ENCODE assay signal across 8 cellular contexts in genomic region chr17:45149669-45150603, GRCh38. TPM values are rescaled to one million over a fixed set of nuclear protein-coding genes. Genes with fewer than 3 reads are reported as not detected.
DNase-seq lines count a peak whose midpoint lies in the region; ATAC-seq and TF ChIP-seq lines count a peak whose summit lies in the region.

No MANE protein-coding gene starts in this region.

- H3K27ac Mint-ChIP-seq in WTC11, result peak overlapping the region; percentile 90

- peak overlapping the region; percentile 81 for H3K9ac ChIP-seq in Loucy (ENCODE audit: low read depth, low read length, poor library complexity, severe bottlenecking)

- ATAC-seq in WTC11 (no peak), lung (ENCODE audit: insufficient read depth, low FRiP score) (no peak), GM21576 (IDR thresholded peaks at IDR 0.05; ENCODE audit: unreplicated experiment) (no peak)

- H3K27ac ChIP-seq in ectodermal cell (ENCODE audit: insufficient read depth, low read depth, low read length, poor library complexity, severe bottlenecking) (peak overlapping the region; percentile 89), lung (ENCODE audit: low read depth in 1 of 2, low read length in 1 of 2) (peak overlapping the region; percentile 92 to 95)

- peaks cover 6% of the 10 kb centered on the region for H3F3A ChIP-seq in Loucy (ENCODE audit: low read depth)

- TF ChIP-seq CTCF in Loucy (conservative IDR thresholded peaks at IDR 0.05; ENCODE audit: low read length) (no peak), WTC11 (IDR thresholded peaks at IDR 0.05) (no peak), lung (IDR thresholded peaks at IDR 0.05; ENCODE audit: control extremely low read depth, extremely low read depth) (no peak)

- 1% methylated on average over 55 of the region's 56 CpGs for WGBS in ectodermal cell, 2 experiments
- WGBS in lung, 2 donors, result 1 to 2% methylated on average over 56 of the region's 56 CpGs

- no peaks in the 10 kb centered on the region for H3K36me3 ChIP-seq in Loucy (ENCODE audit: insufficient read depth, low read length)
- H3K36me3 ChIP-seq in ectodermal cell (ENCODE audit: control insufficient read depth, insufficient read depth, low read length), result no peaks in the 10 kb centered on the region
- H3K36me3 ChIP-seq in lung (ENCODE audit: control insufficient read depth in 2 of 2, insufficient read depth in 2 of 2, low read length in 2 of 2), result no peaks in the 10 kb centered on the region

- no peak overlapping the region for H2AFZ ChIP-seq in Loucy (ENCODE audit: low read length)

- peaks cover 27% of the 10 kb centered on the region for H3K4me1 ChIP-seq in Loucy (ENCODE audit: insufficient read depth, low read length, poor library complexity, severe bottlenecking)
- peaks cover 11% of the 10 kb centered on the region for H3K4me1 ChIP-seq in ectodermal cell (ENCODE audit: control insufficient read depth, insufficient read depth, low read length)
- peaks cover 2 to 8% of the 10 kb centered on the region in 2 donors for H3K4me1 ChIP-seq in lung (ENCODE audit: control insufficient read depth in 2 of 2, insufficient read depth in 2 of 2, low read length in 2 of 2)

- peaks cover 5% of the 10 kb centered on the region; the same call in 1 of the 2 replicates for H3K27me3 Mint-ChIP-seq in WTC11 (ENCODE audit: low read depth)

- H3K79me2 ChIP-seq in Loucy (ENCODE audit: insufficient read depth, low read length), result peaks cover 47% of the 10 kb centered on the region

- peak overlapping the region; percentile 98 for H3K4me3 Mint-ChIP-seq in WTC11

- peaks cover 30% of the 10 kb centered on the region for H3K4me1 Mint-ChIP-seq in WTC11

- no peaks in the 10 kb centered on the region; the same call in 1 of the 2 replicates for H3K36me3 Mint-ChIP-seq in WTC11

- H3K4me3 ChIP-seq in Loucy (ENCODE audit: low read length, poor library complexity, severe bottlenecking), result peak overlapping the region; percentile 94
- peak overlapping the region; percentile 92 for H3K4me3 ChIP-seq in ectodermal cell (ENCODE audit: insufficient read depth, low read depth, low read length)
- H3K4me3 ChIP-seq in lung, result peak overlapping the region; percentile 80

- H3K9me3 Mint-ChIP-seq in WTC11, result no peaks in the 10 kb centered on the region

- H3K27me3 ChIP-seq in Loucy (ENCODE audit: insufficient read depth, low read length, poor library complexity, severe bottlenecking) (no peaks in the 10 kb centered on the region), ectodermal cell (ENCODE audit: control insufficient read depth, insufficient read depth, low read length, poor library complexity, severe bottlenecking) (no peaks in the 10 kb centered on the region), lung (ENCODE audit: control insufficient read depth, insufficient read depth) (no peaks in the 10 kb centered on the region)

- peak; percentile 78 for DNase-seq in ELR (ENCODE audit: low read depth)
- DNase-seq in WTC11 (ENCODE audit: low spot score), result peak; percentile 48
- DNase-seq in lung (ENCODE audit: low spot score), result peak; percentile 61
- peak; percentile 37 for DNase-seq in stimulated activated naive CD4-positive, alpha-beta T cell treated with Interleukin-2 at 50 U/mL for 16 hours (lab: John Stamatoyannopoulos, UW)
- no peak for DNase-seq in activated gamma-delta T cell treated with Interleukin-2 at 50 U/mL for 16 hours

- peaks cover 35% of the 10 kb centered on the region for H4K20me1 ChIP-seq in Loucy (ENCODE audit: insufficient read depth, low read length, poor library complexity, severe bottlenecking)

- CTCF ChIA-PET in WTC11 (lab: Charles Lee), result interaction anchor here (0.5 to 16.3 kb wide), 30 partner anchors 10 to 1033 kb away, joined by 3 to 531 read pairs (median 5); partner anchors contain the start of genes ACBD4, FMNL1, HEXIM2 and MAP3K14

- H3K9me3 ChIP-seq in Loucy (ENCODE audit: insufficient read depth, low read depth, low read length) (no peaks in the 10 kb centered on the region), ectodermal cell (ENCODE audit: control insufficient read depth, low read length) (no peaks in the 10 kb centered on the region), lung (ENCODE audit: control insufficient read depth in 2 of 2, insufficient read depth in 1 of 2, low read length in 1 of 2) (no peaks in the 10 kb centered on the region)

- peak overlapping the region; percentile 87 for H3K4me2 ChIP-seq in Loucy (ENCODE audit: low read depth, low read length, poor library complexity, severe bottlenecking)

- POLR2A ChIA-PET in WTC11 (lab: Charles Lee), result interaction anchor here (0.5 to 6.1 kb wide), 15 partner anchors 9 to 396 kb away, joined by 3 to 242 read pairs (median 4); partner anchors contain the start of genes ACBD4 and HEXIM2

- H3K9me2 ChIP-seq in Loucy (replicated peaks; ENCODE audit: low read depth, low read length), result no peaks in the 10 kb centered on the region

TF ChIP-seq in WTC11, 78 proteins besides CTCF, POLR2A, EP300 and RAD21:
- TF ChIP-seq NFE2L1 (CRISPR knock-in tag; IDR thresholded peaks at IDR 0.05), result 0 out of 2 replicates have a peak, but pooled peaks have one; percentile 17
- TF ChIP-seq GABPB1 (CRISPR knock-in tag; IDR thresholded peaks at IDR 0.05), result 0 out of 2 replicates have a peak, but pooled peaks have one; percentile 29
- TF ChIP-seq USF1 (CRISPR knock-in tag; IDR thresholded peaks at IDR 0.05), result no peak
- 0 out of 2 replicates have a peak, but pooled peaks have one; percentile 32 for TF ChIP-seq SMAD4 (CRISPR knock-in tag; IDR thresholded peaks at IDR 0.05)
- TF ChIP-seq CREM (CRISPR knock-in tag; IDR thresholded peaks at IDR 0.05), result no peak
- 0 out of 2 replicates have a peak, but pooled peaks have one; percentile 32 for TF ChIP-seq FOXP1 (CRISPR knock-in tag; IDR thresholded peaks at IDR 0.05; ENCODE audit: borderline replicate concordance)
- 0 out of 2 replicates have a peak, but pooled peaks have one; percentile 46 for TF ChIP-seq ZBTB43 (CRISPR knock-in tag; IDR thresholded peaks at IDR 0.05)
- 0 out of 2 replicates have a peak, but pooled peaks have one; percentile 11 for TF ChIP-seq ATF1 (CRISPR knock-in tag; IDR thresholded peaks at IDR 0.05)
- 0 out of 2 replicates have a peak, but pooled peaks have one; percentile 49 for TF ChIP-seq FOXP4 (CRISPR knock-in tag; IDR thresholded peaks at IDR 0.05)
- TF ChIP-seq KAT7 (CRISPR knock-in tag; IDR thresholded peaks at IDR 0.05; ENCODE audit: borderline replicate concordance), result 0 out of 2 replicates have a peak, but pooled peaks have one; percentile 69

RNA-seq across cellular contexts. Expression of gene HEXIM1, which starts 1.7 kb away (rescaled TPM):
- total RNA-seq in WTC11 (2021) (29.6 to 36.9 TPM (median 35.2 TPM) in 3 replicates), lung (10 to 100 TPM; 25.3 to 34.4 TPM)
- 46.6 TPM for polyA plus RNA-seq in ectodermal cell (2013, experiment 1 of 4)
- 45.1 TPM for polyA plus RNA-seq in ectodermal cell (2013, experiment 2 of 4)
- 31.7 TPM for polyA plus RNA-seq in ectodermal cell (2013, experiment 3 of 4)
- polyA plus RNA-seq in ectodermal cell (2013, experiment 4 of 4), result 34.2 TPM
- polyA plus RNA-seq in lung, result 10 to 100 TPM; 14.5 to 18.7 TPM

RNA-seq across cellular contexts. Expression of gene HEXIM2, which starts 11.7 kb away (rescaled TPM):
- total RNA-seq in WTC11 (2021) (11.9 to 16.1 TPM (median 12.2 TPM) in 3 replicates), lung (10 to 100 TPM in 1 of 2 donors, 1 to 10 TPM in 1; 7.6 to 10.6 TPM)
- 14.2 TPM for polyA plus RNA-seq in ectodermal cell (2013, experiment 1 of 4)
- polyA plus RNA-seq in ectodermal cell (2013, experiment 2 of 4), result 14.3 TPM
- 11.9 TPM for polyA plus RNA-seq in ectodermal cell (2013, experiment 3 of 4)
- polyA plus RNA-seq in ectodermal cell (2013, experiment 4 of 4), result 9.7 TPM
- polyA plus RNA-seq in lung, result 1 to 10 TPM; 4.3 to 6.5 TPM

RNA-seq across cellular contexts. Expression of gene ACBD4, which starts 14.4 kb away (rescaled TPM):
- 12.7 to 21.0 TPM (median 21.0 TPM) in 3 replicates for total RNA-seq in WTC11 (2021)
- 13.0 TPM for polyA plus RNA-seq in ectodermal cell (2013, experiment 1 of 4)
- polyA plus RNA-seq in ectodermal cell (2013, experiment 2 of 4), result 12.5 TPM
- polyA plus RNA-seq in ectodermal cell (2013, experiment 3 of 4), result 9.1 TPM
- 11.3 TPM for polyA plus RNA-seq in ectodermal cell (2013, experiment 4 of 4)
- 10 to 100 TPM; 12.6 to 12.7 TPM for total RNA-seq in lung
- 10 to 100 TPM in 1 of 2 donors, 1 to 10 TPM in 1; 7.8 to 15.7 TPM for polyA plus RNA-seq in lung

RNA-seq across cellular contexts. Expression of gene PLCD3, which starts 17.6 kb away (rescaled TPM):
- total RNA-seq in WTC11 (2021) (45.9 to 55.8 TPM (median 55.8 TPM) in 3 replicates), lung (10 to 100 TPM in 1 of 2 donors, 1 to 10 TPM in 1; 3.6 to 43.3 TPM)
- polyA plus RNA-seq in ectodermal cell (2013, experiment 1 of 4), result 33.5 TPM
- polyA plus RNA-seq in ectodermal cell (2013, experiment 2 of 4), result 25.3 TPM
- 23.3 TPM for polyA plus RNA-seq in ectodermal cell (2013, experiment 3 of 4)
- 25.9 TPM for polyA plus RNA-seq in ectodermal cell (2013, experiment 4 of 4)
- 10 to 100 TPM; 13.6 to 24.2 TPM for polyA plus RNA-seq in lung
